15 cellular contexts compared by ENCODE assay signal in genomic region chr12:109018276-109018675, GRCh38. TPM values are rescaled to one million over a fixed set of nuclear protein-coding genes. Genes with fewer than 3 reads are reported as not detected.
"Had no signal": no experiment of that assay in that cellular context is flagged by ENCODE, and none has a peak within 500 bp of the region (broad histone marks: within the 10 kb centered on the region; RNA-seq: fewer than 3 reads in every experiment).

No MANE protein-coding gene starts in this region.

- ATAC-seq: activated T-helper 17 cell treated with anti-CD3 and anti-CD28 coated beads, Interleukin-2, amount 50 U/mL, for 72 hours; heart right ventricle; left lobe of liver; natural killer cell treated with Interleukin-12 subunit alpha and Interleukin-12 subunit beta and Interleukin-15 and Interleukin-18, amount 100 ng/mL, for 72 hours had no signal

- H3K27me3 ChIP-seq: thyroid gland, uterus had no signal

- H3K27ac ChIP-seq: esophagus muscularis mucosa, heart right ventricle, thyroid gland, uterus had no signal

- H3K9me3 ChIP-seq: esophagus muscularis mucosa, heart right ventricle, thyroid gland, uterus had no signal

- H3K4me3 ChIP-seq: esophagus muscularis mucosa, heart right ventricle, thyroid gland, uterus had no signal

- DNase-seq: activated CD4-positive, alpha-beta T cell treated with anti-CD3 and anti-CD28 coated beads, Interleukin-2, amount 10 ng/mL, durations not matched to agents 24 days and 14 days; activated CD8-positive, alpha-beta memory T cell treated with anti-CD3 and anti-CD28 coated beads for 24 hours; activated naive CD4-positive, alpha-beta T cell treated with anti-CD3 and anti-CD28 coated beads for 36 hours; activated T-cell treated with anti-CD3 and anti-CD28 coated beads for 4 hours; foreskin fibroblast; heart right ventricle; stimulated activated CD4-positive, alpha-beta T cell treated with anti-CD3 and anti-CD28 coated beads, Interleukin-4, amount 100 ng/mL, for 4 hours; T-helper 1 cell; thyroid gland; uterus had no signal

- H3K36me3 ChIP-seq: esophagus muscularis mucosa, heart right ventricle, thyroid gland, uterus had no signal

- H3K4me1 ChIP-seq: thyroid gland, uterus had no signal

RNA-seq across cellular contexts. Expression of gene SVOP, which starts 2.6 kb away (rescaled TPM):
- total RNA-seq: activated CD4-positive, alpha-beta T cell treated with anti-CD3 and anti-CD28 coated beads, Interleukin-2, amount 10 ng/mL, durations not matched to agents 24 days and 14 days; activated naive CD4-positive, alpha-beta T cell treated with anti-CD3 and anti-CD28 coated beads for 36 hours; activated T-helper 17 cell treated with anti-CD3 and anti-CD28 coated beads, Interleukin-2, amount 50 U/mL, for 72 hours; left lobe of liver; natural killer cell treated with Interleukin-12 subunit alpha and Interleukin-12 subunit beta and Interleukin-15 and Interleukin-18, amount 100 ng/mL, for 72 hours; omental fat pad; thyroid gland had no signal
